1 cellular context compared by ENCODE assay signal in the genomic region with DNA sequence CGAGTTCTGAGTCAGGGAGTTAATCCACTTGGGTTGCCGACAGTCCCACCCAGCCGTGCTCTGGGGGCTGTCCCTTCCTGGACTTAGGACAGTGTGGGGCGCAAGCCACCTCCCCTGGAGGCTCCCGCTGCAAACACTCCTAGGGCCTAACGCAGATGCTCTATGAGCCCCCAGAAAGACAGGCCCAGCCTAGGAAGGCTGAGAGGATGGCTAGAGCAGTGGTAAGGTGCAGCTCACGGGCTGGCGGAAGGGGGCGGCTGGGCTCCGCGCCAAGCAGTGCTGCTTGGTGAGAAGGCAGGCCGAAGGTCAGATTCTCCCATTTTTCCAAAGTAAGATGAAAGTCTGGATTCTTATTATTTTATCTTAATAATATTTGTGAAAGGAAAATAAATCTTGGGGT.
TF ChIP-seq lines count a peak whose summit lies in the region.

No MANE protein-coding gene starts in this region.

TF ChIP-seq in WTC11, 78 proteins besides CTCF, POLR2A, EP300 and RAD21 (continued from another document):
- no peak for TF ChIP-seq ZNF512 (CRISPR knock-in tag; IDR thresholded peaks at IDR 0.05; ENCODE audit: borderline replicate concordance)
- no peak for TF ChIP-seq CREB1 (CRISPR knock-in tag; IDR thresholded peaks at IDR 0.05)
- TF ChIP-seq ZNF232 (CRISPR knock-in tag; IDR thresholded peaks at IDR 0.05), result no peak
